30 cellular contexts compared by ENCODE assay signal in the genomic region with DNA sequence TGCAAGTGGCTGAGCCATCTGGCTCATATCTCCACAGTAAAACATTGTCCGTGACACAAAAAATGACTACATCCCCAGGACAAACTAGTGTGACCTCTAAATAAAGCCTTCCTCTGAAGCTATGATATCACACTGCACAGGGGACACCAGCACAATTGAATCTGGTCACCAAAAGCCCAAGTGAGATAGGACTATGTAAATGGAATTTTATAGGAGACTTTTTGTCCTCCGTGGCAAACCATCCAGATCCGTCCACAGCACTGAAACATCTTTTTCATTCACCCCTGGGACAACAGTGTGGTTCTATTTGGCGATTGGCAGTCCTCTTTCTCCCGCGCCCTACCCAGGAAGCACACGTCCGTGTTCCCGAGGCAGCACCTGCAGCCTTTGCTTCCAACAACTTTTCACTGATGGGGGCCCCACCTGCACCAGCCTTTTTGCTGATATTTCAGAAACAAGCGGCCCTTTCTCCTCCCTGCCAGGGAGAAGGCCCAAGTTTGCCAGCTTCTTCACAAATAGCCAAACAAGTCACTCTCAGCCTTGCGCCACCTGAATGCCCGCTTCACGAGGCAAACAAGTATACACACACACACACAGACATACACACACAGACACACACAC. TPM values are rescaled to one million over a fixed set of nuclear protein-coding genes. Genes with fewer than 3 reads are reported as not detected.
DNase-seq lines count a peak whose midpoint lies in the region; ATAC-seq and TF ChIP-seq lines count a peak whose summit lies in the region.
"Had no signal": no experiment of that assay in that cellular context is flagged by ENCODE, and none has a peak within 500 bp of the region (broad histone marks: within the 10 kb centered on the region; RNA-seq: fewer than 3 reads in every experiment).

No MANE protein-coding gene starts in this region.

- no peaks in the 10 kb centered on the region for H3K36me3 ChIP-seq in KOPT-K1 (ENCODE audit: insufficient read depth, low read length)
- H3K36me3 ChIP-seq: gastrocnemius medialis, HAP-1, ovary, right lobe of liver, suprapubic skin had no signal

- no peaks in the 10 kb centered on the region for H3K9me3 Mint-ChIP-seq in neural crest cell
- H3K9me3 Mint-ChIP-seq: activated CD4-positive, alpha-beta memory T cell treated with anti-CD3 and anti-CD28 coated beads, Interleukin-2, amount 10 ng/mL, durations not matched to agents 7 days and 5 days; activated naive CD4-positive, alpha-beta T cell treated with anti-CD3 and anti-CD28 coated beads, Interleukin-2, amount 50 U/mL, for 24 hours; activated T-helper 2 cell treated with anti-CD3 and anti-CD28 coated beads, Interferon-gamma antibody, Interleukin-2, Interleukin-4, amounts not matched to agents 10 μg/mL and 5 μg/mL and 100 μg/mL, durations not matched to agents 14 hours and 24 hours and 36 hours; CD4-positive, alpha-beta T cell; natural killer cell; stimulated activated effector memory CD8-positive, alpha-beta T cell treated with anti-CD3 and anti-CD28 coated beads, Interleukin-12 subunit alpha, Interleukin-12 subunit beta, amount 100 ng/mL, for 72 hours had no signal

- H3K4me3 Mint-ChIP-seq in neural crest cell = peak overlapping the region; percentile 42
- H3K4me3 Mint-ChIP-seq: activated CD4-positive, alpha-beta memory T cell treated with anti-CD3 and anti-CD28 coated beads, Interleukin-2, amount 10 ng/mL, durations not matched to agents 7 days and 5 days; natural killer cell; stimulated activated effector memory CD8-positive, alpha-beta T cell treated with anti-CD3 and anti-CD28 coated beads, Interleukin-12 subunit alpha, Interleukin-12 subunit beta, amount 100 ng/mL, for 72 hours had no signal

- no peak for ATAC-seq in GM19023 (IDR thresholded peaks at IDR 0.05; ENCODE audit: unreplicated experiment)
- ATAC-seq: activated CD4-positive, CD25-positive, alpha-beta regulatory T cell treated with anti-CD3 and anti-CD28 coated beads, Interleukin-2, amount 50 U/mL, for 24 hours; gastrocnemius medialis; natural killer cell; right lobe of liver; stimulated activated effector memory CD8-positive, alpha-beta T cell treated with anti-CD3 and anti-CD28 coated beads, Interleukin-12 subunit alpha, Interleukin-12 subunit beta, amount 100 ng/mL, for 72 hours had no signal

- in situ Hi-C loops in KBM-7 (cut with MboI; ENCODE audit: low pct_unique_long_range_greater_than_20kb, low sequenced_read_pairs) = no loop called here

- H3K27ac ChIP-seq in KOPT-K1 (ENCODE audit: low read depth, low read length, poor library complexity, severe bottlenecking) (peak overlapping the region; percentile 1), cingulate gyrus (ENCODE audit: low read depth, low read length) (peak overlapping the region; percentile 94), coronary artery (no peak overlapping the region)
- H3K27ac ChIP-seq: gastrocnemius medialis, ovary, right lobe of liver, RWPE1, SK-N-MC, suprapubic skin had no signal

- H3K4me1 Mint-ChIP-seq in neural crest cell = peaks cover 62% of the 10 kb centered on the region

- no peaks in the 10 kb centered on the region for H3K9me3 ChIP-seq in KOPT-K1 (ENCODE audit: insufficient read depth, low read length, poor library complexity, severe bottlenecking)
- H3K9me3 ChIP-seq: gastrocnemius medialis, HAP-1, ovary, right lobe of liver, suprapubic skin had no signal

- DNase-seq in neural crest cell (ENCODE audit: low read depth, low spot score) (no peak), KBM-7 (no peak), NOMO-1 (lab: John Stamatoyannopoulos, UW; ENCODE audit: unreplicated experiment in 2 of 2) (no peak), coronary artery (ENCODE audit: low spot score) (no peak)
- DNase-seq: activated CD4-positive, alpha-beta memory T cell treated with anti-CD3 and anti-CD28 coated beads, Interleukin-2, amount 10 ng/mL, durations not matched to agents 7 days and 5 days; gastrocnemius medialis; KG1; natural killer cell; NCI-H1417; NCI-H2029 treated with DMSO at 0.1 percent for 48 hours; NCI-H748 treated with DMSO at 0.1 percent for 48 hours; ovary; right lobe of liver; stimulated activated CD4-positive, alpha-beta T cell treated with anti-CD3 and anti-CD28 coated beads, Interleukin-4, amount 100 ng/mL, for 24 hours had no signal

- H3K4me3 ChIP-seq in coronary artery = no peak overlapping the region
- H3K4me3 ChIP-seq: gastrocnemius medialis, HAP-1, ovary, right lobe of liver, SK-N-MC, suprapubic skin had no signal

- TF ChIP-seq CTCF in neural crest cell (conservative IDR thresholded peaks at IDR 0.05) = no peak
- TF ChIP-seq CTCF in coronary artery (IDR thresholded peaks at IDR 0.05) = no peak

- H3K36me3 Mint-ChIP-seq in neural crest cell (ENCODE audit: low read depth) = no peaks in the 10 kb centered on the region
- H3K36me3 Mint-ChIP-seq: activated naive CD4-positive, alpha-beta T cell treated with anti-CD3 and anti-CD28 coated beads, Interleukin-2, amount 50 U/mL, for 24 hours; natural killer cell; stimulated activated effector memory CD8-positive, alpha-beta T cell treated with anti-CD3 and anti-CD28 coated beads, Interleukin-12 subunit alpha, Interleukin-12 subunit beta, amount 100 ng/mL, for 72 hours had no signal

- H3K27ac Mint-ChIP-seq in neural crest cell (ENCODE audit: unreplicated experiment) = peak overlapping the region; percentile 97
- H3K27ac Mint-ChIP-seq: activated CD4-positive, alpha-beta memory T cell treated with anti-CD3 and anti-CD28 coated beads, Interleukin-2, amount 10 ng/mL, durations not matched to agents 7 days and 5 days; activated naive CD4-positive, alpha-beta T cell treated with anti-CD3 and anti-CD28 coated beads, Interleukin-2, amount 50 U/mL, for 24 hours; activated T-helper 2 cell treated with anti-CD3 and anti-CD28 coated beads, Interferon-gamma antibody, Interleukin-2, Interleukin-4, amounts not matched to agents 10 μg/mL and 5 μg/mL and 100 μg/mL, durations not matched to agents 14 hours and 24 hours and 36 hours; CD4-positive, alpha-beta T cell; natural killer cell; stimulated activated effector memory CD8-positive, alpha-beta T cell treated with anti-CD3 and anti-CD28 coated beads, Interleukin-12 subunit alpha, Interleukin-12 subunit beta, amount 100 ng/mL, for 72 hours had no signal

- peaks cover 97% of the 10 kb centered on the region for H3K27me3 Mint-ChIP-seq in neural crest cell (ENCODE audit: low read depth)
- H3K27me3 Mint-ChIP-seq: activated naive CD4-positive, alpha-beta T cell treated with anti-CD3 and anti-CD28 coated beads, Interleukin-2, amount 50 U/mL, for 24 hours; CD4-positive, alpha-beta T cell had no signal

RNA-seq across cellular contexts. Expression of a gene that starts 47.4 kb away (rescaled TPM):
- 5.4 and 8.4 TPM in 2 replicates for total RNA-seq in neural crest cell
- total RNA-seq: activated CD4-positive, alpha-beta memory T cell treated with anti-CD3 and anti-CD28 coated beads, Interleukin-2, amount 10 ng/mL, durations not matched to agents 7 days and 5 days; astrocyte; CD4-positive, alpha-beta T cell; HT1080; ovary; right lobe of liver; T-helper 1 cell treated with Interleukin-12 subunit alpha and Interleukin-12 subunit beta and Interleukin-4 antibody, amounts not matched to agents 30 ng/mL and 1 ng/mL, for 36 hours; urinary bladder had no signal

Comparison
In these comparisons a context has a peak if more than half of its experiments do, and no peak if none do; other contexts are left out.
1. H3K27ac ChIP-seq: peak in KOPT-K1 (single experiment) and cingulate gyrus (single experiment); none in coronary artery (0 of 2).